In the genomic region with DNA sequence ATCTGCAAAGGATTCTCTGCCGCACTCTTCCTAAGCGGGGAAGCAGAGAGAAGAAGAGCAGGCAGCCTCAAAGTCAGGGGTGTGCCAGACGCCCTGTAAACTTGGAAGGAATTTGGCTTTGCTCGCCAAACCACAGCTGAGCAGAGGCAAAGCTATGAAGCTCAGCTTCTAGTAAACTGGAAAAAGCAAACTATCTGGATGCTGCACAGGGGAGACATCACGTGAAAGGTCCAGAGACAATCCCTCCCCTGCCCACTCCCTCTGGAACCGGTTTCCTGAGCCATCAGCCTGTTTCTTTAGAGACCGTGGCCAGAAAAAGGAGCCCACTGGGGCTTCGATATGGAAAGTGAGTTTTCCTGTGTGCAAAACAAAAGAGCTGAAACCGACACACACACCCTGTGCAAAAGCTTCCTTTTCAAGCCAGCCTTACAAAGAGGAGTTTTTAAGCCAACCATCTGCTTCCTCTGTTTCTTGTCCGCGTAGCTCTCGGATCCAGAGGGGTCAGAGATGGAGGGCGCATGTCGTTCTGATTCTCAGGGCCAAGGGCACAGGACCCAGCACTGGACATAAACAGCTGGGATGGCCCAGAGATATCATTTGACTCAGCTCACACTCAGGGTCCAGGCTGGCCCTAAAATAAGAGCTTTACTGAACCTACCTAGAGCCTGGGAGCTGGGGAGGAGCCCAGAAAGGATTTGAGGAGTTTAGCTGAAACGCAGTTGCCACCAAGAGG, we compare ENCODE assay signal across 12 cellular contexts. TPM values are rescaled to one million over a fixed set of nuclear protein-coding genes. Genes with fewer than 3 reads are reported as not detected.
DNase-seq lines count a peak whose midpoint lies in the region; ATAC-seq and TF ChIP-seq lines count a peak whose summit lies in the region.
"Had no signal": no experiment of that assay in that cellular context is flagged by ENCODE, and none has a peak within 500 bp of the region (broad histone marks: within the 10 kb centered on the region; RNA-seq: fewer than 3 reads in every experiment).

No MANE protein-coding gene starts in this region.

- 2 to 5% (median 4%) methylated on average over 15 of the region's 15 CpGs for WGBS in ovary, 3 donors

- H3K4me3 ChIP-seq in WI38 (ENCODE audit: low read depth, low read length) (peak overlapping the region; percentile 11), foreskin fibroblast (ENCODE audit: low read depth in 1 of 2, low read length in 2 of 2) (peak overlapping the region in 1 of 2 donors; percentile 9), ovary (no peak overlapping the region)
- H3K4me3 ChIP-seq: lung, SJCRH30 had no signal

- no peak for TF ChIP-seq POLR2A in ovary (IDR thresholded peaks at IDR 0.05)

- H3K4me1 ChIP-seq in ovary (ENCODE audit: insufficient read depth): peaks cover 35% of the 10 kb centered on the region

- no peak for ATAC-seq in stimulated activated naive CD8-positive, alpha-beta T cell treated with anti-CD3 and anti-CD28 coated beads, Interleukin-15, amount 100 ng/mL, for 72 hours

- H3K36me3 ChIP-seq in ovary: no peaks in the 10 kb centered on the region
- H3K36me3 ChIP-seq: SJCRH30 had no signal

- TF ChIP-seq CTCF in AG09319 (IDR thresholded peaks at IDR 0.05; ENCODE audit: low read depth, low read length) (no peak), WI38 (IDR thresholded peaks at IDR 0.05; ENCODE audit: low read depth, low read length) (no peak), foreskin fibroblast (IDR thresholded peaks at IDR 0.05; ENCODE audit: low read depth, low read length) (no peak), ovary (IDR thresholded peaks at IDR 0.05) (no peak), Calu3 (IDR thresholded peaks at IDR 0.05; ENCODE audit: unreplicated experiment) (no peak)

- intact Hi-C loops in ovary (cut with DNase I): loop anchor here in 3 of 4 donors (5.0 to 10.0 kb wide), 3 partner anchors 96 to 151 kb away; a partner anchor contains a TSS
- intact Hi-C loops in Calu3 (cut with micrococcal nuclease; ENCODE audit: unreplicated experiment): no loop called here

- CTCF ChIA-PET in Calu3 (lab: Charles Lee): interaction anchor here (1.1 kb wide), 1 partner anchor 11 kb away, joined by 3 read pairs; no protein-coding TSS in a partner anchor

- no peaks in the 10 kb centered on the region for H3K4me1 Mint-ChIP-seq in Calu3 (ENCODE audit: low read depth, unreplicated experiment)
- peaks cover 6% of the 10 kb centered on the region for H3K4me1 Mint-ChIP-seq in stimulated activated naive CD8-positive, alpha-beta T cell treated with anti-CD3 and anti-CD28 coated beads, Interleukin-15, amount 100 ng/mL, for 72 hours

- H3K9me3 ChIP-seq in ovary: no peaks in the 10 kb centered on the region
- H3K9me3 ChIP-seq: SJCRH30 had no signal

- H3K4me3 Mint-ChIP-seq in Calu3 (ENCODE audit: low read depth, unreplicated experiment): no peak overlapping the region
- H3K4me3 Mint-ChIP-seq in stimulated activated naive CD8-positive, alpha-beta T cell treated with anti-CD3 and anti-CD28 coated beads, Interleukin-15, amount 100 ng/mL, for 72 hours: no peak overlapping the region

- no peak overlapping the region for H3K27ac Mint-ChIP-seq in Calu3 (ENCODE audit: unreplicated experiment)
- H3K27ac Mint-ChIP-seq in stimulated activated naive CD8-positive, alpha-beta T cell treated with anti-CD3 and anti-CD28 coated beads, Interleukin-15, amount 100 ng/mL, for 72 hours: peak overlapping the region in 1 of 2 donors; percentile 65

- H3K27ac ChIP-seq in ovary: peak overlapping the region in 1 of 2 donors; percentile 63
- H3K27ac ChIP-seq: SJCRH30 had no signal

- H3K27me3 Mint-ChIP-seq in Calu3 (ENCODE audit: unreplicated experiment): no peaks in the 10 kb centered on the region
- H3K27me3 Mint-ChIP-seq in stimulated activated naive CD8-positive, alpha-beta T cell treated with anti-CD3 and anti-CD28 coated beads, Interleukin-15, amount 100 ng/mL, for 72 hours: no peaks in the 10 kb centered on the region

- H3K27me3 ChIP-seq in ovary: no peaks in the 10 kb centered on the region
- H3K27me3 ChIP-seq: SJCRH30 had no signal

- DNase-seq in AG09319 (ENCODE audit: extremely low read depth, low read depth) (peak; percentile 47), foreskin fibroblast (peak; percentile 68 to 89), ovary (peak; percentile 53 to 79 (median 72)), T-helper 2 cell (no peak), Calu3 (no peak)
- no peak for DNase-seq in activated T-cell treated with anti-CD3 and anti-CD28 coated beads, Interleukin-2, amount 50 U/mL, for 48 hours
- DNase-seq in stimulated activated naive CD8-positive, alpha-beta T cell treated with anti-CD3 and anti-CD28 coated beads, Interleukin-15, amount 100 ng/mL, for 72 hours: no peak
- DNase-seq: H7, NCI-H2171, SJCRH30 had no signal

- peaks cover 4% of the 10 kb centered on the region for H3K36me3 Mint-ChIP-seq in Calu3 (ENCODE audit: insufficient read depth, unreplicated experiment)

- no peaks in the 10 kb centered on the region for H3K9me3 Mint-ChIP-seq in Calu3 (ENCODE audit: low read depth, unreplicated experiment)
- peaks cover 6 to 7% of the 10 kb centered on the region in 2 donors for H3K9me3 Mint-ChIP-seq in stimulated activated naive CD8-positive, alpha-beta T cell treated with anti-CD3 and anti-CD28 coated beads, Interleukin-15, amount 100 ng/mL, for 72 hours

- TF ChIP-seq EP300 in ovary (IDR thresholded peaks at IDR 0.05): no peak

- no TSS peak for BruUV-seq in Calu3 (replicated peaks; lab: Mats Ljungman, UMichigan)

RNA-seq across cellular contexts. Expression of a gene that starts 58.2 kb away (rescaled TPM):
- 10 to 100 TPM; 16.3 to 41.0 (median 26.0) TPM for total RNA-seq in ovary
- polyA plus RNA-seq in ovary: 10 to 100 TPM; 12.9 to 14.7 TPM
- 54.0 and 57.2 TPM in 2 replicates for total RNA-seq in Calu3 (2022)

RNA-seq across cellular contexts. Expression of a gene that starts 58.8 kb away (rescaled TPM):
- total RNA-seq in ovary (10 to 100 TPM; 14.3 to 49.0 (median 42.9) TPM), Calu3 (2022) (24.8 and 28.3 TPM in 2 replicates)
- 10 to 100 TPM; 22.6 to 34.0 TPM for polyA plus RNA-seq in ovary

Comparison
In these comparisons a context has a peak if more than half of its experiments do, and no peak if none do; other contexts are left out.
1. DNase-seq: peak in AG09319 (single experiment), foreskin fibroblast (2 of 2) and ovary (5 of 5); none in T-helper 2 cell (0 of 5), activated T-cell treated with anti-CD3 and anti-CD28 coated beads, Interleukin-2, amount 50 U/mL, for 48 hours (0 of 2), Calu3 (single experiment) and stimulated activated naive CD8-positive, alpha-beta T cell treated with anti-CD3 and anti-CD28 coated beads, Interleukin-15, amount 100 ng/mL, for 72 hours (0 of 2).